8 cellular contexts compared by ENCODE assay signal in genomic region chr20:57594092-57594911, GRCh38. TPM values are rescaled to one million over a fixed set of nuclear protein-coding genes. Genes with fewer than 3 reads are reported as not detected.
DNase-seq lines count a peak whose midpoint lies in the region; ATAC-seq and TF ChIP-seq lines count a peak whose summit lies in the region.

No MANE protein-coding gene starts in this region.

- H3K4me3 Mint-ChIP-seq in GM23338: no peak overlapping the region
- H3K4me3 Mint-ChIP-seq in activated naive CD8-positive, alpha-beta T cell treated with anti-CD3 and anti-CD28 coated beads, Interleukin-2, amount 50 U/mL, for 24 hours: no peak overlapping the region

- 0 out of 2 replicates have a peak, but pooled peaks cover 3% of the 10 kb centered on the region for H3F3A ChIP-seq in GM23338 (replicated peaks; ENCODE audit: low read depth)

- H3K9me2 ChIP-seq in GM23338 (ENCODE audit: insufficient read depth): no peaks in the 10 kb centered on the region
- no peaks in the 10 kb centered on the region for H3K9me2 ChIP-seq in hepatocyte (replicated peaks; ENCODE audit: insufficient read depth)

- peaks cover 15% of the 10 kb centered on the region for H3K27me3 Mint-ChIP-seq in GM23338 (ENCODE audit: insufficient read depth, low read depth, poor library complexity)
- H3K27me3 Mint-ChIP-seq in activated naive CD8-positive, alpha-beta T cell treated with anti-CD3 and anti-CD28 coated beads, Interleukin-2, amount 50 U/mL, for 24 hours: peaks cover 7% of the 10 kb centered on the region

- no peaks in the 10 kb centered on the region for H3K36me3 Mint-ChIP-seq in GM23338 (ENCODE audit: low read depth)
- no peaks in the 10 kb centered on the region for H3K36me3 Mint-ChIP-seq in activated naive CD8-positive, alpha-beta T cell treated with anti-CD3 and anti-CD28 coated beads, Interleukin-2, amount 50 U/mL, for 24 hours (ENCODE audit: low read depth)

- no peak overlapping the region for H2AFZ ChIP-seq in GM23338
- H2AFZ ChIP-seq in hepatocyte: no peak overlapping the region

- TF ChIP-seq CTCF in BE2C (IDR thresholded peaks at IDR 0.05; ENCODE audit: low read depth, low read length): peak; percentile 75
- TF ChIP-seq CTCF in GM23338 (conservative IDR thresholded peaks at IDR 0.05; ENCODE audit: low read depth in 2 of 2): peak; percentile 70 to 77
- TF ChIP-seq CTCF in hepatocyte (IDR thresholded peaks at IDR 0.05; ENCODE audit: poor library complexity): peak; percentile 83

- H3K27ac ChIP-seq in GM23338 (ENCODE audit: low read depth) (no peak overlapping the region), hepatocyte (no peak overlapping the region)

- H3K27me3 ChIP-seq in BE2C (no peaks in the 10 kb centered on the region), GM23338 (ENCODE audit: insufficient read depth) (no peaks in the 10 kb centered on the region), hepatocyte (no peaks in the 10 kb centered on the region)

- H3K4me1 Mint-ChIP-seq in GM23338: peaks cover 10% of the 10 kb centered on the region
- peaks cover 5% of the 10 kb centered on the region for H3K4me1 Mint-ChIP-seq in activated naive CD8-positive, alpha-beta T cell treated with anti-CD3 and anti-CD28 coated beads, Interleukin-2, amount 50 U/mL, for 24 hours

- no peaks in the 10 kb centered on the region for H3K79me2 ChIP-seq in GM23338 (replicated peaks; ENCODE audit: insufficient read depth)
- no peaks in the 10 kb centered on the region for H3K79me2 ChIP-seq in hepatocyte

- WGBS in hepatocyte (ENCODE audit: low lambda C conversion rate, missing lambda C conversion rate): 37% methylated on average over 26 of the region's 26 CpGs

- H3K4me2 ChIP-seq in GM23338 (no peak overlapping the region), hepatocyte (no peak overlapping the region)

- H3K4me1 ChIP-seq in BE2C: no peaks in the 10 kb centered on the region
- no peaks in the 10 kb centered on the region; the same call in 1 of the 2 replicates for H3K4me1 ChIP-seq in GM23338 (ENCODE audit: insufficient read depth)
- peaks cover 4% of the 10 kb centered on the region for H3K4me1 ChIP-seq in hepatocyte (ENCODE audit: insufficient read depth)

- H3K9me3 Mint-ChIP-seq in GM23338: no peaks in the 10 kb centered on the region; the same call in 2 of the 3 replicates
- no peaks in the 10 kb centered on the region for H3K9me3 Mint-ChIP-seq in activated naive CD8-positive, alpha-beta T cell treated with anti-CD3 and anti-CD28 coated beads, Interleukin-2, amount 50 U/mL, for 24 hours

- ATAC-seq in GM23338: peak; percentile 51
- no peak for ATAC-seq in activated naive CD8-positive, alpha-beta T cell treated with anti-CD3 and anti-CD28 coated beads, Interleukin-2, amount 50 U/mL, for 24 hours
- no peak for ATAC-seq in HG02759 (IDR thresholded peaks at IDR 0.05; ENCODE audit: unreplicated experiment)
- no peak for ATAC-seq in HG03095 (IDR thresholded peaks at IDR 0.05; ENCODE audit: unreplicated experiment)

- peak; percentile 72 for DNase-seq in BE2C
- DNase-seq in GM23338 (ENCODE audit: low spot score): peak; percentile 78
- peak; percentile 63 for DNase-seq in RPMI8226
- peak; percentile 66 for DNase-seq in activated naive CD8-positive, alpha-beta T cell treated with anti-CD3 and anti-CD28 coated beads, Interleukin-2, amount 50 U/mL, for 24 hours
- DNase-seq in hepatocyte (ENCODE audit: low spot score): peak; percentile 69
- peak; percentile 36 to 58 for DNase-seq in stimulated activated CD4-positive, alpha-beta T cell treated with anti-CD3 and anti-CD28 coated beads, Interleukin-4, amount 100 ng/mL, for 48 hours (ENCODE audit: low read depth in 2 of 2)

- no peak overlapping the region for H3K27ac Mint-ChIP-seq in GM23338
- H3K27ac Mint-ChIP-seq in activated naive CD8-positive, alpha-beta T cell treated with anti-CD3 and anti-CD28 coated beads, Interleukin-2, amount 50 U/mL, for 24 hours: no peak overlapping the region

- H3K36me3 ChIP-seq in BE2C: no peaks in the 10 kb centered on the region
- no peaks in the 10 kb centered on the region for H3K36me3 ChIP-seq in GM23338 (ENCODE audit: insufficient read depth)
- no peaks in the 10 kb centered on the region for H3K36me3 ChIP-seq in hepatocyte (replicated peaks; ENCODE audit: insufficient read depth, low read depth)

- no peaks in the 10 kb centered on the region for H3K9me3 ChIP-seq in BE2C
- H3K9me3 ChIP-seq in hepatocyte (ENCODE audit: low read depth): no peaks in the 10 kb centered on the region

- no peaks in the 10 kb centered on the region for H4K20me1 ChIP-seq in GM23338 (replicated peaks; ENCODE audit: insufficient read depth)
- H4K20me1 ChIP-seq in hepatocyte (ENCODE audit: insufficient read depth, poor library complexity, severe bottlenecking): no peaks in the 10 kb centered on the region

- H3K4me3 ChIP-seq in BE2C (ENCODE audit: low read depth, low read length) (no peak overlapping the region), GM23338 (no peak overlapping the region), hepatocyte (no peak overlapping the region)

TF ChIP-seq in GM23338, 12 proteins besides CTCF, POLR2A, EP300 and RAD21 (continues in another document):
- TF ChIP-seq ETS1 (IDR thresholded peaks at IDR 0.05): no peak
- no peak for TF ChIP-seq POLR2AphosphoS5 (IDR thresholded peaks at IDR 0.05; ENCODE audit: low read depth)
- TF ChIP-seq STAT1 (IDR thresholded peaks at IDR 0.05; ENCODE audit: unreplicated experiment): no peak
- TF ChIP-seq ZNF331 (CRISPR knock-in tag; IDR thresholded peaks at IDR 0.05; ENCODE audit: low read depth): no peak
- no peak for TF ChIP-seq ZNF114 (CRISPR knock-in tag; IDR thresholded peaks at IDR 0.05)

RNA-seq across cellular contexts. Expression of gene ZBP1, which starts 25.9 kb away (rescaled TPM):
- polyA plus RNA-seq in BE2C (2012; ENCODE audit: insufficient read depth, insufficient read length, low read depth): not detected
- total RNA-seq in GM23338 (2014; rRNA removed; shearing (Covaris generic)): not detected in 2 replicates
- polyA plus RNA-seq in GM23338 (2016; fragmentation: Nextera tagmentation; extraction: Ambion mirVana) (not detected in 2 replicates), hepatocyte (not detected in 2 replicates)
- not detected in 2 replicates for total RNA-seq in hepatocyte

RNA-seq across cellular contexts. Expression of gene PCK1, which starts 33.4 kb away (rescaled TPM):
- polyA plus RNA-seq in BE2C (2012; ENCODE audit: insufficient read depth, insufficient read length, low read depth): not detected
- not detected in 2 replicates for total RNA-seq in GM23338 (2014; rRNA removed; shearing (Covaris generic))
- polyA plus RNA-seq in GM23338 (2016; fragmentation: Nextera tagmentation; extraction: Ambion mirVana): not detected in 2 replicates
- 12.0 and 12.8 TPM in 2 replicates for total RNA-seq in hepatocyte
- polyA plus RNA-seq in hepatocyte: 8.8 and 11.6 TPM in 2 replicates

Comparison
In these comparisons a context has a peak if more than half of its experiments do, and no peak if none do; other contexts are left out.
1. RNA of gene PCK1, which starts 33.4 kb away (total RNA-seq): 12.0 to 12.8 TPM in hepatocyte; not detected in GM23338; every median in the first group is over 10 times any median in the second.
2. Peak in every context shown above with its lines, with median percentiles within 50 percentile points of each other: DNase-seq and CTCF ChIP-seq.